Comparison of ENCODE assay signal across 20 cellular contexts in the genomic region with DNA sequence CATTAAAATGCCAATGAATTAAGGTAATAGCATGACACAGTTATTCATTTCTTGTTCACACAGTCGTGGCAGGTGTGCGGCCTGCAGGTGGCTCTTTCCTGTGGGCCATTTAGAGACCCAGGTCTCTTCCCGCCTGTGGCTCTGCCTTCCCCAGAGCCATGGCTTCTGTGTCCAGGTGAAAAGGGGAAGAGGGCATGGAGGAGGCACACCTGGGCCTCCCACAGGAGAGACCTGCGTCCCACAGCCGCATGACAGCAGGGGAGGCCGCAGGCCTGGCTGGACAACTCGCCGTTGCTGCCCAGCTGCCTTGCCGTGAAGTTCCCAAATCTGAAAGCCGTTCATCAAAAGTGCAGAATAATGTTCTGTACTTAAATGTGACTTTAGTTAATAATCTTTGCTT. TPM values are rescaled to one million over a fixed set of nuclear protein-coding genes. Genes with fewer than 3 reads are reported as not detected.
DNase-seq lines count a peak whose midpoint lies in the region; ATAC-seq and TF ChIP-seq lines count a peak whose summit lies in the region.
"Had no signal": no experiment of that assay in that cellular context is flagged by ENCODE, and none has a peak within 500 bp of the region (broad histone marks: within the 10 kb centered on the region; RNA-seq: fewer than 3 reads in every experiment).

No MANE protein-coding gene starts in this region.

- no peak for TF ChIP-seq RAD21 in Ishikawa (IDR thresholded peaks at IDR 0.05; ENCODE audit: low read depth)

- H3K4me1 Mint-ChIP-seq in endodermal cell (peaks cover 12% of the 10 kb centered on the region), osteocyte (ENCODE audit: unreplicated experiment) (peaks cover 31% of the 10 kb centered on the region)
- H3K4me1 Mint-ChIP-seq: CD14-positive monocyte had no signal

- H3K9me3 ChIP-seq in endodermal cell (ENCODE audit: control insufficient read depth, low read length) (no peaks in the 10 kb centered on the region), ovary (no peaks in the 10 kb centered on the region)

- WGBS in endodermal cell (ENCODE audit: insufficient coverage in 1 of 2, insufficient read length in 1 of 2), 2 experiments = 89 to 92% methylated on average over 9 to 10 of the region's 10 CpGs
- WGBS in ovary, 3 donors = 79 to 81% (median 80%) methylated on average over 10 of the region's 10 CpGs

- no peak for ATAC-seq in HG02610 (IDR thresholded peaks at IDR 0.05; ENCODE audit: unreplicated experiment)

- TF ChIP-seq CTCF in endodermal cell (conservative IDR thresholded peaks at IDR 0.05) = no peak
- TF ChIP-seq CTCF in osteocyte (IDR thresholded peaks at IDR 0.05) = no peak
- no peak for TF ChIP-seq CTCF in ovary (IDR thresholded peaks at IDR 0.05)

- no peak overlapping the region for H3K4me3 ChIP-seq in endodermal cell (ENCODE audit: low read length)
- no peak overlapping the region for H3K4me3 ChIP-seq in ovary
- H3K4me3 ChIP-seq: GM23248 had no signal

- H3K9ac ChIP-seq in endodermal cell (ENCODE audit: extremely low read depth, low read length, poor library complexity, severe bottlenecking) = no peak overlapping the region
- H3K9ac ChIP-seq: GM23248 had no signal

- H3K4me3 Mint-ChIP-seq in endodermal cell (no peak overlapping the region), osteocyte (ENCODE audit: unreplicated experiment) (no peak overlapping the region)
- H3K4me3 Mint-ChIP-seq: CD14-positive monocyte; T-helper 1 cell treated with Interleukin-12 subunit alpha and Interleukin-12 subunit beta and Interleukin-4 antibody, amounts not matched to agents 30 μg/mL and 1 μg/mL, for 36 hours had no signal

- DNase-seq in GM03348 (ENCODE audit: low spot score) (peak; percentile 1), endodermal cell (no peak), osteocyte (ENCODE audit: extremely low spot score, unreplicated experiment) (peak; percentile 72), NCI-H2029 (lab: John Stamatoyannopoulos, UW) (no peak), ovary (no peak), SK-N-DZ (ENCODE audit: low spot score) (no peak)
- DNase-seq: ACHN, AML-193, DMS79 treated with DMSO at 0.1 percent for 48 hours, HCEC 1CT, KG1, NCI-H1930, NCI-H446 treated with DMSO at 0.1 percent for 48 hours, NCI-H774, PC-3 had no signal

- no peaks in the 10 kb centered on the region for H3K36me3 Mint-ChIP-seq in endodermal cell (ENCODE audit: low read depth)
- no peaks in the 10 kb centered on the region for H3K36me3 Mint-ChIP-seq in osteocyte (ENCODE audit: unreplicated experiment)
- H3K36me3 Mint-ChIP-seq: CD14-positive monocyte had no signal

- H3K36me3 ChIP-seq in endodermal cell (ENCODE audit: control insufficient read depth, insufficient read depth, low read length) = no peaks in the 10 kb centered on the region
- H3K36me3 ChIP-seq in ovary = no peaks in the 10 kb centered on the region

- TF ChIP-seq POLR2A in ovary (IDR thresholded peaks at IDR 0.05) = no peak

- peaks cover 41% of the 10 kb centered on the region for H3K27me3 Mint-ChIP-seq in endodermal cell (ENCODE audit: insufficient read depth)
- H3K27me3 Mint-ChIP-seq in osteocyte (ENCODE audit: unreplicated experiment) = peaks cover 25% of the 10 kb centered on the region

- TF ChIP-seq EP300 in Ishikawa (IDR thresholded peaks at IDR 0.05; ENCODE audit: borderline replicate concordance) = no peak
- no peak for TF ChIP-seq EP300 in ovary (IDR thresholded peaks at IDR 0.05)

- H3K27ac Mint-ChIP-seq in endodermal cell (no peak overlapping the region), osteocyte (ENCODE audit: unreplicated experiment) (no peak overlapping the region)
- H3K27ac Mint-ChIP-seq: CD14-positive monocyte; T-helper 1 cell treated with Interleukin-12 subunit alpha and Interleukin-12 subunit beta and Interleukin-4 antibody, amounts not matched to agents 30 μg/mL and 1 μg/mL, for 36 hours had no signal

- peak overlapping the region; percentile 74 for H3K27ac ChIP-seq in endodermal cell (ENCODE audit: low read depth, low read length)
- H3K27ac ChIP-seq in ovary = no peak overlapping the region
- H3K27ac ChIP-seq: GM23248 had no signal

- H3K27me3 ChIP-seq in endodermal cell (ENCODE audit: control insufficient read depth, insufficient read depth, low read length, poor library complexity, severe bottlenecking) (peaks cover 7% of the 10 kb centered on the region), ovary (no peaks in the 10 kb centered on the region)

- H3K4me1 ChIP-seq in endodermal cell (ENCODE audit: control insufficient read depth, insufficient read depth, low read length) = peaks cover 5% of the 10 kb centered on the region
- H3K4me1 ChIP-seq in ovary (ENCODE audit: insufficient read depth) = no peaks in the 10 kb centered on the region

- H3K9me3 Mint-ChIP-seq in endodermal cell (no peaks in the 10 kb centered on the region), osteocyte (ENCODE audit: unreplicated experiment) (no peaks in the 10 kb centered on the region)
- H3K9me3 Mint-ChIP-seq: CD14-positive monocyte; T-helper 1 cell treated with Interleukin-12 subunit alpha and Interleukin-12 subunit beta and Interleukin-4 antibody, amounts not matched to agents 30 μg/mL and 1 μg/mL, for 36 hours had no signal

- intact Hi-C loops in ovary (cut with DNase I) = no loop called here

TF ChIP-seq in Ishikawa, 13 proteins besides CTCF, POLR2A, EP300 and RAD21:
- TF ChIP-seq TEAD4 (IDR thresholded peaks at IDR 0.05) (peak; percentile 44; the same call in 1 of the 2 replicates), ZBTB7A (IDR thresholded peaks at IDR 0.05; ENCODE audit: low read depth) (no peak)
TF ChIP-seq in Ishikawa: peak in this region for 1.

RNA-seq across cellular contexts. Expression of a gene that starts 14.4 kb away (rescaled TPM):
- total RNA-seq in endodermal cell (10 to 100 TPM; 16.3 to 22.8 TPM), osteocyte (3.8 and 4.5 TPM in 2 replicates), ovary (1 to 10 TPM; 1.1 to 4.0 (median 2.0) TPM)
- polyA plus RNA-seq in endodermal cell (2013, experiment 1 of 2) = 20.9 TPM
- polyA plus RNA-seq in endodermal cell (2013, experiment 2 of 2) = 19.5 TPM
- polyA plus RNA-seq in ovary = under 1 TPM; 0.47 to 0.85 TPM
- 4.4 and 7.2 TPM in 2 replicates for polyA plus RNA-seq in SK-N-DZ (2014; cell fraction: cytosol; rRNA removed)
- polyA plus RNA-seq in SK-N-DZ (2014; cell fraction: nucleus; rRNA removed) = 7.9 and 11.3 TPM in 2 replicates
- total RNA-seq: GM23248 had no signal
- polyA plus RNA-seq: CD14-positive monocyte, GM23248 had no signal

Comparison
In these comparisons a context has a peak if more than half of its experiments do, and no peak if none do; other contexts are left out.
1. DNase-seq: peak in GM03348 (single experiment) and osteocyte (single experiment); none in endodermal cell (single experiment), NCI-H2029 (single experiment), ovary (0 of 5) and SK-N-DZ (single experiment).